In genomic region chr9:2559212-2560152, GRCh38 we compare ENCODE assay signal across 1 cellular context.
TF ChIP-seq lines count a peak whose summit lies in the region.

No MANE protein-coding gene starts in this region.

TF ChIP-seq in GM23338, 12 proteins besides CTCF, POLR2A, EP300 and RAD21 (continued from another document):
- TF ChIP-seq, protein P1, sequence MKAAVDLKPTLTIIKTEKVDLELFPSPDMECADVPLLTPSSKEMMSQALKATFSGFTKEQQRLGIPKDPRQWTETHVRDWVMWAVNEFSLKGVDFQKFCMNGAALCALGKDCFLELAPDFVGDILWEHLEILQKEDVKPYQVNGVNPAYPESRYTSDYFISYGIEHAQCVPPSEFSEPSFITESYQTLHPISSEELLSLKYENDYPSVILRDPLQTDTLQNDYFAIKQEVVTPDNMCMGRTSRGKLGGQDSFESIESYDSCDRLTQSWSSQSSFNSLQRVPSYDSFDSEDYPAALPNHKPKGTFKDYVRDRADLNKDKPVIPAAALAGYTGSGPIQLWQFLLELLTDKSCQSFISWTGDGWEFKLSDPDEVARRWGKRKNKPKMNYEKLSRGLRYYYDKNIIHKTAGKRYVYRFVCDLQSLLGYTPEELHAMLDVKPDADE (IDR thresholded peaks at IDR 0.05): no peak
